ENCODE assay signal across 18 cellular contexts in the genomic region with DNA sequence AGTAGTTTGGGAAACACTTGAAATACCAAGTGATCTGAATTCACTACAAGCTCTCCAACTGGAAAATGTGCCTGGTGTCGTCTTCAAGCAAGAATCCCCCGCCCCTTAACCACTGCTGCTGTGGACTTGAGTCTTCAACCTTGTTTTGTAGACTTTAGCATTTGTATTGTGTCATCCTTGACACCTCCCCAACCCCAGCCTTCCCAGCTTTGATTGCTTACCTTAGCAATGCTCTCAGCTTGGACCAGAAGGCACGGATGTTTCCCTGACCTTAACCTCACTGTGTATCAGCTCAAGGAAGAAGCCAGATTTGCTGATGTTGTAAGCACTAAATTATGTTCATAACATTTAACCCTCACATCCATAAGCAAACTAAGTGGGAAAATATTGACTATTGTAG.
DNase-seq lines count a peak whose midpoint lies in the region; ATAC-seq, FAIRE-seq and TF ChIP-seq lines count a peak whose summit lies in the region.
"Had no signal": no experiment of that assay in that cellular context is flagged by ENCODE, and none has a peak within 500 bp of the region (broad histone marks: within the 10 kb centered on the region; RNA-seq: fewer than 3 reads in every experiment).

No MANE protein-coding gene starts in this region.

- peak overlapping the region; percentile 7 for H3K4me3 Mint-ChIP-seq in astrocyte (ENCODE audit: unreplicated experiment)
- H3K4me3 Mint-ChIP-seq: activated B cell treated with CpG ODN at 0.5 μM for 24 hours, immature natural killer cell had no signal

- FAIRE-seq in astrocyte (lab: Jason Lieb, UNC), result no peak
- FAIRE-seq: endothelial cell of umbilical vein had no signal

- intact Hi-C loops in prostate gland (cut with DNase I) (no loop called here), right cardiac atrium (cut with DNase I) (loop anchor here in 1 of 4 donors (10.0 kb wide), 1 partner anchor 50 kb away; no protein-coding TSS in a partner anchor)

- H3K36me3 Mint-ChIP-seq in astrocyte (ENCODE audit: low read depth, unreplicated experiment), result peaks cover 6% of the 10 kb centered on the region
- H3K36me3 Mint-ChIP-seq: CD4-positive, CD25-positive, alpha-beta regulatory T cell; immature natural killer cell had no signal

- H3K27ac ChIP-seq in astrocyte (ENCODE audit: low read depth, low read length), result no peak overlapping the region
- peak overlapping the region; percentile 30 to 89 for H3K27ac ChIP-seq in prostate gland
- no peak overlapping the region for H3K27ac ChIP-seq in right cardiac atrium (ENCODE audit: low read length)
- H3K27ac ChIP-seq: upper lobe of left lung had no signal

- no peak for TF ChIP-seq CTCF in astrocyte (IDR thresholded peaks at IDR 0.05; ENCODE audit: insufficient read depth, low read depth, low read length)
- no peak for TF ChIP-seq CTCF in prostate gland (IDR thresholded peaks at IDR 0.05)

- H3K27me3 ChIP-seq in astrocyte (ENCODE audit: insufficient read depth, low read length) (no peaks in the 10 kb centered on the region), prostate gland (replicated peaks; ENCODE audit: insufficient read depth) (no peaks in the 10 kb centered on the region), right cardiac atrium (ENCODE audit: control insufficient read depth, insufficient read depth) (no peaks in the 10 kb centered on the region)
- H3K27me3 ChIP-seq: upper lobe of left lung had no signal

- H2AFZ ChIP-seq in astrocyte (ENCODE audit: low read depth, low read length), result no peak overlapping the region

- no peaks in the 10 kb centered on the region for H3K27me3 Mint-ChIP-seq in astrocyte (ENCODE audit: low read depth, unreplicated experiment)

- peak overlapping the region; percentile 71 for H3K27ac Mint-ChIP-seq in astrocyte (ENCODE audit: unreplicated experiment)
- H3K27ac Mint-ChIP-seq: activated B cell treated with CpG ODN at 0.5 μM for 24 hours had no signal

- no peak overlapping the region for H3K4me2 ChIP-seq in astrocyte (ENCODE audit: low read length)

- peaks cover 99% of the 10 kb centered on the region for H3K79me2 ChIP-seq in astrocyte (ENCODE audit: insufficient read depth, low read length)

- ATAC-seq in left lobe of liver (peak; percentile 41), HG03460 (IDR thresholded peaks at IDR 0.05; ENCODE audit: unreplicated experiment) (no peak), HG02763 (IDR thresholded peaks at IDR 0.05; ENCODE audit: unreplicated experiment) (no peak), right cardiac atrium (no peak)

- H3K36me3 ChIP-seq in astrocyte (ENCODE audit: insufficient read depth, low read length), result no peaks in the 10 kb centered on the region
- no peaks in the 10 kb centered on the region for H3K36me3 ChIP-seq in prostate gland
- H3K36me3 ChIP-seq: upper lobe of left lung had no signal

- DNase-seq in HCEC 1CT (peak; percentile 44), astrocyte (ENCODE audit: low read depth) (no peak), left lobe of liver (ENCODE audit: low spot score) (no peak), prostate gland (ENCODE audit: low spot score) (no peak), right cardiac atrium (no peak)
- DNase-seq: activated B cell treated with CpG ODN at 0.5 μM for 24 hours; activated CD4-positive, alpha-beta T cell treated with anti-CD3 and anti-CD28 coated beads, Interleukin-2, amount 50 U/mL, for 4 hours; amniotic stem cell; CD4-positive, CD25-positive, alpha-beta regulatory T cell; GDM1; immature natural killer cell; NCI-H1694 treated with DMSO at 0.1 percent for 48 hours; NCI-H774; T-helper 9 cell; upper lobe of left lung had no signal

- 65% methylated on average over 3 of the region's 3 CpGs for WGBS in prostate gland
- WGBS in right cardiac atrium, result 61% methylated on average over 3 of the region's 3 CpGs

- no peak for TF ChIP-seq POLR2A in prostate gland (IDR thresholded peaks at IDR 0.05)

- H4K20me1 ChIP-seq in astrocyte (ENCODE audit: insufficient read depth, low read length), result peaks cover 94% of the 10 kb centered on the region

- H3K4me3 ChIP-seq in astrocyte (ENCODE audit: insufficient read depth, low read depth, low read length) (no peak overlapping the region), prostate gland (no peak overlapping the region), right cardiac atrium (ENCODE audit: low read length) (no peak overlapping the region)
- H3K4me3 ChIP-seq: upper lobe of left lung had no signal

- H3K9me3 Mint-ChIP-seq in astrocyte (ENCODE audit: unreplicated experiment), result no peaks in the 10 kb centered on the region
- H3K9me3 Mint-ChIP-seq: activated B cell treated with CpG ODN at 0.5 μM for 24 hours; CD4-positive, CD25-positive, alpha-beta regulatory T cell; immature natural killer cell had no signal

- no peak overlapping the region for H3K9ac ChIP-seq in astrocyte (ENCODE audit: low read length)

- no peaks in the 10 kb centered on the region for H3K9me3 ChIP-seq in astrocyte (ENCODE audit: insufficient read depth, low read depth, low read length)
- no peaks in the 10 kb centered on the region for H3K9me3 ChIP-seq in prostate gland
- no peaks in the 10 kb centered on the region for H3K9me3 ChIP-seq in right cardiac atrium (ENCODE audit: control insufficient read depth, low read length)
- H3K9me3 ChIP-seq: upper lobe of left lung had no signal

- peaks cover 12% of the 10 kb centered on the region for H3K4me1 ChIP-seq in astrocyte (ENCODE audit: insufficient read depth, low read length)
- H3K4me1 ChIP-seq in prostate gland (replicated peaks), result peaks cover 28% of the 10 kb centered on the region
- H3K4me1 ChIP-seq in right cardiac atrium (ENCODE audit: control insufficient read depth, insufficient read depth, low read length), result peaks cover 5% of the 10 kb centered on the region

- H3K4me1 Mint-ChIP-seq in astrocyte (ENCODE audit: low read depth, unreplicated experiment), result peaks cover 80% of the 10 kb centered on the region

Comparison
In these comparisons a context has a peak if more than half of its experiments do, and no peak if none do; other contexts are left out.
1. H3K27ac ChIP-seq: peak in prostate gland (2 of 2); none in astrocyte (single experiment) and right cardiac atrium (single experiment).